21 cellular contexts compared by ENCODE assay signal in genomic region chr11:70745451-70745850, GRCh38.
"Had no signal": no experiment of that assay in that cellular context is flagged by ENCODE, and none has a peak within 500 bp of the region (broad histone marks: within the 10 kb centered on the region; RNA-seq: fewer than 3 reads in every experiment).

No MANE protein-coding gene starts in this region.

- H3K27me3 ChIP-seq: MG63, SJSA1 had no signal

- H3K4me1 ChIP-seq: SJSA1 had no signal

- H3K27ac ChIP-seq: SJSA1, SK-N-MC had no signal

- H3K36me3 ChIP-seq: MG63, SJSA1 had no signal

- ATAC-seq: HepG2 had no signal

- DNase-seq: IMR-90, Karpas-422, KG1, MG63, NCI-H1092 treated with DMSO at 0.1 percent for 48 hours, NCI-H1417, NCI-H1436 treated with DMSO at 0.1 percent for 48 hours, NCI-H1694 treated with DMSO at 0.1 percent for 48 hours, NCI-H1930, NCI-H2081, NCI-H2107, NCI-H2227 treated with DMSO at 0.1 percent for 48 hours, NCI-H524 treated with DMSO at 0.1 percent for 48 hours, NCI-H69, NCI-H774, Right ventricle myocardium superior, RPMI8226, SIG-M5 had no signal

- H3K4me3 ChIP-seq: MG63, SJSA1, SK-N-MC had no signal
